Comparison of ENCODE assay signal across 26 cellular contexts in genomic region chr21:42962360-42963007, GRCh38. TPM values are rescaled to one million over a fixed set of nuclear protein-coding genes. Genes with fewer than 3 reads are reported as not detected.
A peak's percentile ranks its signal among the peaks of the same experiment; 100 is the strongest.
DNase-seq lines count a peak whose midpoint lies in the region; ATAC-seq, FAIRE-seq and TF ChIP-seq lines count a peak whose summit lies in the region.
"Had no signal": no experiment of that assay in that cellular context is flagged by ENCODE, and none has a peak within 500 bp of the region (broad histone marks: within the 10 kb centered on the region; RNA-seq: fewer than 3 reads in every experiment).

No MANE protein-coding gene starts in this region.

- H3K27me3 Mint-ChIP-seq in mesothelial cell of epicardium (ENCODE audit: low read depth): no peaks in the 10 kb centered on the region
- H3K27me3 Mint-ChIP-seq: CD4-positive, alpha-beta T cell had no signal

- CTCF ChIA-PET in K562 (lab: Yijun Ruan, JAX; ENCODE audit: low intra/inter-chr PET ratio): no interaction called here

- DNase-seq in cardiac muscle cell (ENCODE audit: low read depth in 1 of 2, low spot score in 1 of 2): no peak
- no peak for DNase-seq in heart right ventricle
- no peak for DNase-seq in K562 (ENCODE audit: extremely low read depth in 1 of 4, low spot score in 3 of 4)
- no peak for DNase-seq in mesothelial cell of epicardium (ENCODE audit: low spot score in 2 of 2, unreplicated experiment in 2 of 2)
- DNase-seq in NCI-H82 (lab: John Stamatoyannopoulos, UW): no peak
- DNase-seq in Kasumi-1 (lab: John Stamatoyannopoulos, UW): no peak
- DNase-seq: ACHN; CD4-positive, alpha-beta T cell; COR-L47; DMS 273 treated with DMSO at 0.1 percent for 48 hours; DND-41; GOT3; NCI-H1105; NCI-H146; NCI-H2029 treated with DMSO at 0.1 percent for 48 hours; NCI-H345; NCI-H526; OCI-M1 had no signal

- in situ Hi-C loops in K562 (cut with MboI): no loop called here

- no peaks in the 10 kb centered on the region for H3K36me3 ChIP-seq in cardiac muscle cell
- no peaks in the 10 kb centered on the region for H3K36me3 ChIP-seq in heart right ventricle
- no peaks in the 10 kb centered on the region for H3K36me3 ChIP-seq in K562 (ENCODE audit: control insufficient read depth, insufficient read depth, low read length)
- H3K36me3 ChIP-seq: BLaER1, SJSA1 had no signal

- 75 to 80% methylated on average over 4 to 5 of the region's 6 CpGs for WGBS in heart right ventricle, 2 donors
- 50% methylated on average over 3 of the region's 6 CpGs for WGBS in K562 (ENCODE audit: insufficient coverage, low coverage, missing lambda C conversion rate)

- H3K9me3 Mint-ChIP-seq in mesothelial cell of epicardium: no peaks in the 10 kb centered on the region
- H3K9me3 Mint-ChIP-seq: CD4-positive, alpha-beta T cell had no signal

- no peak overlapping the region for H2AFZ ChIP-seq in K562 (ENCODE audit: low read depth, low read length)

- no peak for ATAC-seq in heart right ventricle
- ATAC-seq in K562: no peak
- no peak for ATAC-seq in GM18511 (IDR thresholded peaks at IDR 0.05; ENCODE audit: unreplicated experiment)
- ATAC-seq in HG03280 (IDR thresholded peaks at IDR 0.05; ENCODE audit: unreplicated experiment): no peak
- ATAC-seq: Right ventricle myocardium inferior had no signal

- peaks cover 31% of the 10 kb centered on the region for H3K4me1 Mint-ChIP-seq in mesothelial cell of epicardium

- no peak for TF ChIP-seq POLR2A in K562 (conservative IDR thresholded peaks at IDR 0.05)

- no peaks in the 10 kb centered on the region for H3K36me3 Mint-ChIP-seq in mesothelial cell of epicardium

- H3K27ac ChIP-seq in cardiac muscle cell (peak overlapping the region; percentile 48), heart right ventricle (no peak overlapping the region), K562 (ENCODE audit: extremely low read depth, low read depth, low read length) (no peak overlapping the region)
- H3K27ac ChIP-seq: 22Rv1, BLaER1, KMS-11, SJSA1 had no signal

- H3K9ac ChIP-seq in K562 (ENCODE audit: insufficient read depth in 1 of 2, low read depth in 2 of 2, low read length in 2 of 2): no peak overlapping the region
- H3K9ac ChIP-seq: BLaER1, KMS-11 had no signal

- H3K9me1 ChIP-seq in K562 (ENCODE audit: control insufficient read depth, insufficient read depth, low read length): no peaks in the 10 kb centered on the region

- TF ChIP-seq CTCF in cardiac muscle cell (IDR thresholded peaks at IDR 0.05; ENCODE audit: low read depth, low read length) (no peak), heart right ventricle (IDR thresholded peaks at IDR 0.05) (no peak), K562 (IDR thresholded peaks at IDR 0.05 in 2 of 3, conservative IDR thresholded peaks at IDR 0.05 in 1 of 3; ENCODE audit: insufficient read depth in 2 of 3, low read depth in 1 of 3, low read length in 3 of 3) (no peak), mesothelial cell of epicardium (IDR thresholded peaks at IDR 0.05; ENCODE audit: unreplicated experiment) (no peak)

- no peaks in the 10 kb centered on the region for H3K79me2 ChIP-seq in K562 (ENCODE audit: control insufficient read depth, insufficient read depth, low read length)

- H3K27ac Mint-ChIP-seq in mesothelial cell of epicardium: peak overlapping the region; percentile 90
- H3K27ac Mint-ChIP-seq: CD4-positive, alpha-beta T cell had no signal

- no peak for TF ChIP-seq EP300 in K562 (IDR thresholded peaks at IDR 0.05; ENCODE audit: low read length)

- H3K4me3 ChIP-seq in cardiac muscle cell (no peak overlapping the region), heart right ventricle (no peak overlapping the region), K562 (no peak overlapping the region)
- H3K4me3 ChIP-seq: BLaER1, SJSA1 had no signal

- H3K27me3 ChIP-seq in cardiac muscle cell: no peaks in the 10 kb centered on the region
- H3K27me3 ChIP-seq in heart right ventricle: no peaks in the 10 kb centered on the region
- H3K27me3 ChIP-seq in K562 (ENCODE audit: control insufficient read depth in 2 of 2, insufficient read depth in 2 of 2, low read length in 2 of 2): no peaks in the 10 kb centered on the region
- H3K27me3 ChIP-seq: BLaER1, SJSA1 had no signal

- H3K4me1 ChIP-seq in cardiac muscle cell (ENCODE audit: low read depth): no peaks in the 10 kb centered on the region
- H3K4me1 ChIP-seq in heart right ventricle: no peaks in the 10 kb centered on the region
- peaks cover 3 to 7% of the 10 kb centered on the region in 2 experiments for H3K4me1 ChIP-seq in K562 (replicated peaks in 1 of 2; ENCODE audit: control insufficient read depth in 2 of 2, insufficient read depth in 2 of 2, low read length in 2 of 2)
- H3K4me1 ChIP-seq: BLaER1, SJSA1 had no signal

- TF ChIP-seq RAD21 in K562 (CRISPR knock-in tag; conservative IDR thresholded peaks at IDR 0.05 in 1 of 2, IDR thresholded peaks at IDR 0.05 in 1 of 2): no peak

- FAIRE-seq in K562 (lab: Jason Lieb, UNC): no peak
- FAIRE-seq: GM12892 had no signal

- intact Hi-C loops in heart right ventricle (cut with DNase I) (no loop called here), K562 (cut with micrococcal nuclease) (no loop called here)

- H4K20me1 ChIP-seq in K562 (replicated peaks; ENCODE audit: control insufficient read depth, insufficient read depth, low read length): no peaks in the 10 kb centered on the region
- H4K20me1 ChIP-seq: BLaER1 had no signal

- H3K9me3 ChIP-seq in cardiac muscle cell (ENCODE audit: low read depth) (no peaks in the 10 kb centered on the region), heart right ventricle (no peaks in the 10 kb centered on the region), K562 (replicated peaks; ENCODE audit: control insufficient read depth, insufficient read depth, low read depth, low read length) (no peaks in the 10 kb centered on the region)
- H3K9me3 ChIP-seq: BLaER1, SJSA1 had no signal

- POLR2A ChIA-PET in K562 (lab: Yijun Ruan, JAX): interaction anchor here (0.8 to 2.9 kb wide), 3 partner anchors 9 to 47 kb away, joined by 3 to 10 read pairs (median 3); no protein-coding TSS in a partner anchor

- no TSS peak for BruUV-seq in K562 (replicated peaks; lab: Mats Ljungman, UMichigan)

- no peak overlapping the region for H3K4me2 ChIP-seq in K562 (ENCODE audit: insufficient read depth, low read length)
- H3K4me2 ChIP-seq: BLaER1, KMS-11 had no signal

- H3K4me3 Mint-ChIP-seq in mesothelial cell of epicardium: no peak overlapping the region
- H3K4me3 Mint-ChIP-seq: CD4-positive, alpha-beta T cell had no signal

TF ChIP-seq in K562, 482 proteins besides CTCF, POLR2A, EP300 and RAD21 (continues in another document):
- TF ChIP-seq PCBP1 (IDR thresholded peaks at IDR 0.05; ENCODE audit: low read depth, low read length, poor library complexity, severe bottlenecking) (peak; percentile 86), MEIS2 (IDR thresholded peaks at IDR 0.05; ENCODE audit: partially characterized antibody) (no peak), HDAC1 (IDR thresholded peaks at IDR 0.05) (no peak), HNRNPK (IDR thresholded peaks at IDR 0.05; ENCODE audit: low read depth, low read length, poor library complexity, severe bottlenecking) (peak; percentile 94)

RNA-seq across cellular contexts. Expression of gene PKNOX1, which starts 11.9 kb away (rescaled TPM):
- 8.1 and 10.5 TPM in 2 replicates for total RNA-seq in cardiac muscle cell
- polyA plus RNA-seq in cardiac muscle cell: 10.5 and 15.1 TPM in 2 replicates
- 10 to 100 TPM in 2 of 10 donors, 1 to 10 TPM in 8; 5.0 to 11.6 (median 7.7) TPM for total RNA-seq in heart right ventricle
- 1 to 10 TPM; 5.8 to 6.0 TPM for polyA plus RNA-seq in heart right ventricle
- total RNA-seq in K562 (2011; cell fraction: chromatin; rRNA removed; ENCODE audit: low replicate concordance): 77.9 and 112 TPM in 2 replicates
- total RNA-seq in K562 (2011; cell fraction: nucleolus; rRNA removed): 19.3 and 19.8 TPM in 2 replicates
- total RNA-seq in K562 (2011; cell fraction: nucleoplasm; rRNA removed): 31.2 and 36.2 TPM in 2 replicates
- total RNA-seq in K562 (2014; rRNA removed): 9.6 and 13.2 TPM in 2 replicates
- 12.2 and 14.5 TPM in 2 replicates for total RNA-seq in K562 (2014; rRNA removed; fragmentation: Illumina TruSeq; extraction: Trizol)
- 7.1 and 10.0 TPM in 2 replicates for total RNA-seq in K562 (2015; rRNA removed; fragmentation: Illumina TruSeq; extraction: Trizol)
- 11.7 and 14.9 TPM in 2 replicates for total RNA-seq in K562 (2021)
- 21.8 and 25.9 TPM in 2 replicates for polyA plus RNA-seq in K562 (2011; rRNA removed)
- polyA plus RNA-seq in K562 (2011; cell fraction: cytosol; rRNA removed): 26.2 and 27.5 TPM in 2 replicates
- polyA plus RNA-seq in K562 (2011; cell fraction: nucleus; rRNA removed): 27.5 and 40.6 TPM in 2 replicates
- 14.5 and 18.7 TPM in 2 replicates for polyA plus RNA-seq in K562 (2012)
- polyA plus RNA-seq in K562 (2014; fragmentation: Illumina TruSeq; extraction: Trizol): 10.4 and 16.0 TPM in 2 replicates
- polyA plus RNA-seq in K562 (2014; fragmentation: Nextera tagmentation; extraction: Ambion mirVana): 10 to 100 TPM in 1 of 2 experiments, 1 to 10 TPM in 1; 8.8 to 13.2 TPM
- 12.7 and 15.4 TPM in 2 replicates for polyA plus RNA-seq in K562 (2014; rRNA removed)
- polyA minus RNA-seq in K562 (2011; rRNA and poly(A)+ RNA removed): 35.3 and 58.4 TPM in 2 replicates
- 6.0 and 16.1 TPM in 2 replicates for polyA minus RNA-seq in K562 (2011; cell fraction: cytosol; rRNA and poly(A)+ RNA removed)
- 13.2 and 35.0 TPM in 2 replicates for polyA minus RNA-seq in K562 (2011; cell fraction: nucleus; rRNA and poly(A)+ RNA removed)
- 31.9 to 33.9 TPM (median 32.8 TPM) in 3 replicates for total RNA-seq in mesothelial cell of epicardium

RNA-seq across cellular contexts. Expression of gene ERVH48-1, which starts 37.1 kb away (rescaled TPM):
- total RNA-seq in cardiac muscle cell (0.07 and 0.42 TPM in 2 replicates), heart right ventricle (under 1 TPM in 1 of 10 donors, not detected in 9; 0.09 TPM), K562 (2014; rRNA removed) (0.09 TPM in 1 of 2 replicates, not detected in the other), K562 (2014; rRNA removed; fragmentation: Illumina TruSeq; extraction: Trizol) (0.06 TPM in 1 of 2 replicates, not detected in the other), K562 (2015; rRNA removed; fragmentation: Illumina TruSeq; extraction: Trizol) (0.08 TPM in 1 of 2 replicates, not detected in the other), K562 (2021) (0.09 TPM in 1 of 2 replicates, not detected in the other), mesothelial cell of epicardium (2.9 to 4.5 TPM (median 4.5 TPM) in 3 replicates)
- polyA plus RNA-seq in cardiac muscle cell (0.11 and 0.24 TPM in 2 replicates), heart right ventricle (under 1 TPM in 1 of 2 donors, not detected in 1; 0.03 TPM), K562 (2011; rRNA removed) (0.22 and 0.49 TPM in 2 replicates), K562 (2014; fragmentation: Illumina TruSeq; extraction: Trizol) (0.07 and 0.16 TPM in 2 replicates), K562 (2014; fragmentation: Nextera tagmentation; extraction: Ambion mirVana) (under 1 TPM; 0.08 to 0.15 TPM), K562 (2014; rRNA removed) (0.11 and 0.20 TPM in 2 replicates)
- total RNA-seq in K562 (2011; cell fraction: chromatin; rRNA removed; ENCODE audit: low replicate concordance): 0.23 and 0.28 TPM in 2 replicates
- total RNA-seq in K562 (2011; cell fraction: nucleolus; rRNA removed): 0.13 TPM in 1 of 2 replicates, not detected in the other
- total RNA-seq in K562 (2011; cell fraction: nucleoplasm; rRNA removed): 0.51 and 0.53 TPM in 2 replicates
- polyA plus RNA-seq in K562 (2011; cell fraction: cytosol; rRNA removed): 0.25 and 0.32 TPM in 2 replicates
- 0.13 and 0.27 TPM in 2 replicates for polyA plus RNA-seq in K562 (2011; cell fraction: nucleus; rRNA removed)
- 0.28 and 0.31 TPM in 2 replicates for polyA plus RNA-seq in K562 (2012)
- polyA minus RNA-seq in K562 (2011; rRNA and poly(A)+ RNA removed): 0.06 and 0.07 TPM in 2 replicates
- polyA minus RNA-seq in K562 (2011; cell fraction: cytosol; rRNA and poly(A)+ RNA removed): not detected in 2 replicates
- not detected in 2 replicates for polyA minus RNA-seq in K562 (2011; cell fraction: nucleus; rRNA and poly(A)+ RNA removed)
- total RNA-seq: Right ventricle myocardium inferior, SJSA1 had no signal
